8 cellular contexts compared by ENCODE assay signal in genomic region chr1:218339267-218339831, GRCh38. TPM values are rescaled to one million over a fixed set of nuclear protein-coding genes. Genes with fewer than 3 reads are reported as not detected.
DNase-seq lines count a peak whose midpoint lies in the region; ATAC-seq and TF ChIP-seq lines count a peak whose summit lies in the region.

No MANE protein-coding gene starts in this region.

- H3K79me2 ChIP-seq in OCI-LY1 (ENCODE audit: insufficient read depth, low read length), result no peaks in the 10 kb centered on the region

- H3F3A ChIP-seq in OCI-LY1 (ENCODE audit: insufficient read depth, low read length), result no peaks in the 10 kb centered on the region

- H3K4me3 ChIP-seq in left ventricle myocardium inferior, result no peak overlapping the region
- H3K4me3 ChIP-seq in OCI-LY1 (ENCODE audit: low read depth, low read length, poor library complexity, severe bottlenecking), result no peak overlapping the region
- no peak overlapping the region for H3K4me3 ChIP-seq in esophagus muscularis mucosa
- H3K4me3 ChIP-seq in stomach, result no peak overlapping the region

- WGBS in esophagus muscularis mucosa, result 0% methylated on average over 1 of the region's 1 CpG
- 0 to 6% (median 2%) methylated on average over 1 of the region's 1 CpG for WGBS in stomach, 5 donors

- no peaks in the 10 kb centered on the region for H3K36me3 ChIP-seq in left ventricle myocardium inferior
- H3K36me3 ChIP-seq in OCI-LY1 (ENCODE audit: insufficient read depth, low read length), result peaks cover 4% of the 10 kb centered on the region
- H3K36me3 ChIP-seq in esophagus muscularis mucosa, result no peaks in the 10 kb centered on the region
- no peaks in the 10 kb centered on the region for H3K36me3 ChIP-seq in stomach

- H3K4me1 ChIP-seq in left ventricle myocardium inferior (no peaks in the 10 kb centered on the region), OCI-LY1 (ENCODE audit: insufficient read depth, low read length, severe bottlenecking) (no peaks in the 10 kb centered on the region), esophagus muscularis mucosa (peaks cover 0 to under 1% (median under 1%) of the 10 kb centered on the region in 4 donors), stomach (peaks cover 0 to 3% (median 0%) of the 10 kb centered on the region in 4 donors)

- no peaks in the 10 kb centered on the region for H3K9me2 ChIP-seq in OCI-LY1 (ENCODE audit: low read depth, low read length)

- H3K27me3 ChIP-seq in left ventricle myocardium inferior (ENCODE audit: low read depth), result no peaks in the 10 kb centered on the region
- H3K27me3 ChIP-seq in OCI-LY1 (ENCODE audit: insufficient read depth, low read length), result no peaks in the 10 kb centered on the region
- no peaks in the 10 kb centered on the region for H3K27me3 ChIP-seq in esophagus muscularis mucosa
- H3K27me3 ChIP-seq in stomach, result no peaks in the 10 kb centered on the region

- no peak for ATAC-seq in Right ventricle myocardium inferior
- peak; percentile 63 for ATAC-seq in HG02981 (IDR thresholded peaks at IDR 0.05; ENCODE audit: unreplicated experiment)

- no peak overlapping the region for H3K27ac ChIP-seq in left ventricle myocardium inferior (replicated peaks)
- no peak overlapping the region for H3K27ac ChIP-seq in OCI-LY1 (ENCODE audit: low read depth, low read length, poor library complexity, severe bottlenecking)
- H3K27ac ChIP-seq in esophagus muscularis mucosa (replicated peaks in 1 of 4), result no peak overlapping the region
- H3K27ac ChIP-seq in stomach, result no peak overlapping the region

- TF ChIP-seq CTCF in left ventricle myocardium inferior (IDR thresholded peaks at IDR 0.05; ENCODE audit: borderline replicate concordance) (peak; percentile 81), OCI-LY1 (IDR thresholded peaks at IDR 0.05; ENCODE audit: low read length) (peak; percentile 70), esophagus muscularis mucosa (IDR thresholded peaks at IDR 0.05) (peak; percentile 69 to 79 (median 72)), stomach (IDR thresholded peaks at IDR 0.05) (peak in 5 of 7 experiments; percentile 45 to 64 (median 63))

- intact Hi-C loops in left ventricle myocardium inferior (cut with micrococcal nuclease) (loop anchor here (5.0 to 10.0 kb wide), 2 partner anchors 185 to 728 kb away; no protein-coding TSS in a partner anchor), Right ventricle myocardium inferior (cut with DNase I) (loop anchor here (10.0 kb wide), 1 partner anchor 1325 kb away; no protein-coding TSS in a partner anchor), esophagus muscularis mucosa (cut with DNase I) (loop anchor here (10.0 kb wide), 2 partner anchors 1075 to 1475 kb away; no protein-coding TSS in a partner anchor), stomach (cut with DNase I; ENCODE audit: low total_unique reads) (loop anchor here (10.0 kb wide), 1 partner anchor 185 kb away; no protein-coding TSS in a partner anchor)

- no peaks in the 10 kb centered on the region for H4K20me1 ChIP-seq in OCI-LY1 (ENCODE audit: insufficient read depth, low read length)

- no peak overlapping the region for H2AFZ ChIP-seq in OCI-LY1 (ENCODE audit: low read length)

- H3K9ac ChIP-seq in OCI-LY1 (ENCODE audit: low read length), result no peak overlapping the region

- TF ChIP-seq POLR2A in esophagus muscularis mucosa (IDR thresholded peaks at IDR 0.05; ENCODE audit: low read depth), result no peak
- no peak for TF ChIP-seq POLR2A in stomach (IDR thresholded peaks at IDR 0.05)

- DNase-seq in left ventricle myocardium inferior (no peak), Right ventricle myocardium inferior (ENCODE audit: missing footprints) (no peak), esophagus muscularis mucosa (ENCODE audit: extremely low spot score) (no peak), stomach (no peak)
- DNase-seq in stimulated activated CD4-positive, alpha-beta T cell treated with anti-CD3 and anti-CD28 coated beads, Interleukin-2, amount 100 ng/mL, for 24 hours, result no peak
- no peak for DNase-seq in activated effector memory CD4-positive, alpha-beta T cell treated with anti-CD3 and anti-CD28 coated beads, Interleukin-2, amount 50 U/mL, for 16 hours

- H3K4me2 ChIP-seq in OCI-LY1 (ENCODE audit: low read length), result no peak overlapping the region

- TF ChIP-seq EP300 in esophagus muscularis mucosa (IDR thresholded peaks at IDR 0.05), result no peak
- no peak for TF ChIP-seq EP300 in stomach (IDR thresholded peaks at IDR 0.05)

- H3K9me3 ChIP-seq in left ventricle myocardium inferior (replicated peaks) (no peaks in the 10 kb centered on the region), OCI-LY1 (ENCODE audit: low read length) (no peaks in the 10 kb centered on the region), esophagus muscularis mucosa (no peaks in the 10 kb centered on the region), stomach (no peaks in the 10 kb centered on the region)

RNA-seq across cellular contexts. Expression of gene TGFB2, which starts 5.8 kb away (rescaled TPM):
- total RNA-seq in left ventricle myocardium inferior (4.4 TPM), Right ventricle myocardium inferior (1.6 TPM), esophagus muscularis mucosa (10 to 100 TPM in 1 of 4 donors, 1 to 10 TPM in 3; 5.3 to 12.6 (median 6.1) TPM), stomach (10 to 100 TPM in 2 of 5 donors, 1 to 10 TPM in 2, not detected in 1; 1.2 to 13.6 (median 7.2) TPM)
- 1 to 10 TPM in 2 of 3 donors, under 1 TPM in 1; 0.35 to 3.2 (median 2.3) TPM for polyA plus RNA-seq in stomach

RNA-seq across cellular contexts. Expression of gene RRP15, which starts 54.3 kb away (rescaled TPM):
- total RNA-seq in left ventricle myocardium inferior (20.8 TPM), Right ventricle myocardium inferior (21.9 TPM), esophagus muscularis mucosa (1 to 10 TPM; 7.0 to 9.9 (median 8.1) TPM), stomach (10 to 100 TPM in 4 of 5 donors, 1 to 10 TPM in 1; 3.1 to 70.1 (median 20.1) TPM)
- 1 to 10 TPM; 2.6 to 3.8 (median 3.0) TPM for polyA plus RNA-seq in stomach
